25 cellular contexts compared by ENCODE assay signal in the genomic region with DNA sequence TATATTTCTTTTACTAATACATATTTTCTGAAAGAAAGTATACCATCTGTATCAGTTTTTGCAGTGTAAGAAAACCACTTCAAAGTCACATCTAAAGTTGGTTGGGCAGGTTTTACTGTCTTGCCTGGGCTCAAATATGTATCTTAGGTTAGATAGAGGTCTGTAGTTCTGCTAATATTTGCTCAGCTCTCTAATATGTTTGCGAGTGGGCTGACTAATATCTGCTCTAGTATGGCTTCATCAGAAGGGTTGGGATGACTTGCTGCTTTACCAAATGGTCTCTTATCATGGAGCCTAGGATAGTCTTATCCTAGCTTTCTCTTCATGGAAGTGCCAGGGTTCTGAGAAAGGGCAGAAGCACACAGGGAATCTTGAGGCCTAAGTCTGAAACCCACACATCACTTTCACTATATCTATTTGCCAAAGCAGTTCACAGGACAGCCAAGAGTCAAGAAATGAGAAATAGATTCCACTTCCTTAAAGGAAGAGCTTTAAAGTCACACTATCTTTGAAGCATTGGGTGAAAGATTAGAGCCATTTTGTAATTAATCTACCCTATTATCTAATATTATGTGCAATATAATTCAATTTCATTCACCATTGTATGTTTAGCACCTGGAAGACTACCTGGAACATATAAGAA.
DNase-seq lines count a peak whose midpoint lies in the region; ATAC-seq and TF ChIP-seq lines count a peak whose summit lies in the region.
"Had no signal": no experiment of that assay in that cellular context is flagged by ENCODE, and none has a peak within 500 bp of the region (broad histone marks: within the 10 kb centered on the region; RNA-seq: fewer than 3 reads in every experiment).

No MANE protein-coding gene starts in this region.

- H3K36me3 Mint-ChIP-seq in activated T-helper 17 cell treated with anti-CD3 and anti-CD28 coated beads, Interleukin-2, amount 50 U/mL, for 72 hours (ENCODE audit: low read depth), result no peaks in the 10 kb centered on the region
- H3K36me3 Mint-ChIP-seq: activated naive CD8-positive, alpha-beta T cell treated with anti-CD3 and anti-CD28 coated beads, Interleukin-2, amount 10 ng/mL, durations not matched to agents 7 days and 5 days had no signal

- no peak overlapping the region for H3K4me3 ChIP-seq in left lung
- H3K4me3 ChIP-seq: body of pancreas, coronary artery, K562, lung, SK-N-MC, suprapubic skin, vagina had no signal

- no peaks in the 10 kb centered on the region for H3K36me3 ChIP-seq in left lung
- H3K36me3 ChIP-seq: suprapubic skin, vagina had no signal

- no peak overlapping the region for H3K27ac Mint-ChIP-seq in activated T-helper 17 cell treated with anti-CD3 and anti-CD28 coated beads, Interleukin-2, amount 50 U/mL, for 72 hours
- H3K27ac Mint-ChIP-seq: activated naive CD8-positive, alpha-beta T cell treated with anti-CD3 and anti-CD28 coated beads, Interleukin-2, amount 10 ng/mL, durations not matched to agents 7 days and 5 days; activated T-helper 1 cell treated with anti-CD3 and anti-CD28 coated beads, Interleukin-12 subunit alpha, Interleukin-12 subunit beta, Interleukin-2, Interleukin-4 antibody, amounts not matched to agents 30 ng/mL and 10 ng/mL and 1 ng/mL, durations not matched to agents 14 hours and 24 hours and 36 hours had no signal

- peak; percentile 45 for ATAC-seq in GM21529 (IDR thresholded peaks at IDR 0.05; ENCODE audit: unreplicated experiment)
- ATAC-seq in left lung, result peak; percentile 64
- ATAC-seq in activated T-helper 17 cell treated with anti-CD3 and anti-CD28 coated beads, Interleukin-2, amount 50 U/mL, for 72 hours (replicated peaks), result no peak
- ATAC-seq: activated CD4-positive, CD25-positive, alpha-beta regulatory T cell treated with anti-CD3 and anti-CD28 coated beads, Interleukin-2, amount 50 U/mL, for 24 hours; body of pancreas; K562 had no signal

- no peaks in the 10 kb centered on the region for H3K27me3 ChIP-seq in left lung
- H3K27me3 ChIP-seq: body of pancreas, suprapubic skin, vagina had no signal

- no peaks in the 10 kb centered on the region for H3K4me1 ChIP-seq in left lung
- H3K4me1 ChIP-seq: body of pancreas, suprapubic skin, vagina had no signal

- intact Hi-C loops in left lung (cut with DNase I), result no loop called here

- H3K4me3 Mint-ChIP-seq in activated T-helper 17 cell treated with anti-CD3 and anti-CD28 coated beads, Interleukin-2, amount 50 U/mL, for 72 hours, result no peak overlapping the region
- H3K4me3 Mint-ChIP-seq: activated naive CD8-positive, alpha-beta T cell treated with anti-CD3 and anti-CD28 coated beads, Interleukin-2, amount 10 ng/mL, durations not matched to agents 7 days and 5 days; activated T-helper 1 cell treated with anti-CD3 and anti-CD28 coated beads, Interleukin-12 subunit alpha, Interleukin-12 subunit beta, Interleukin-2, Interleukin-4 antibody, amounts not matched to agents 30 ng/mL and 10 ng/mL and 1 ng/mL, durations not matched to agents 14 hours and 24 hours and 36 hours had no signal

- DNase-seq in NCI-H510A treated with DMSO at 0.1 percent for 48 hours (lab: John Stamatoyannopoulos, UW) (peak; percentile 45), NCI-H510A (lab: John Stamatoyannopoulos, UW) (no peak), HT-29 (ENCODE audit: low spot score) (peak; percentile 5), left lung (no peak), OCI-M2 (lab: John Stamatoyannopoulos, UW; ENCODE audit: unreplicated experiment) (no peak)
- DNase-seq in activated CD4-positive, alpha-beta T cell treated with anti-CD3 and anti-CD28 coated beads for 4 hours, result no peak
- DNase-seq: activated naive CD8-positive, alpha-beta T cell treated with anti-CD3 and anti-CD28 coated beads, Interleukin-2, amount 10 ng/mL, durations not matched to agents 7 days and 5 days; body of pancreas; Calu3; GOT3; islet precursor cell; NCI-H2029 treated with DMSO at 0.1 percent for 48 hours; NCI-H524 treated with DMSO at 0.1 percent for 48 hours; occipital lobe; T-helper 9 cell had no signal

- no peaks in the 10 kb centered on the region for H3K4me1 Mint-ChIP-seq in activated T-helper 17 cell treated with anti-CD3 and anti-CD28 coated beads, Interleukin-2, amount 50 U/mL, for 72 hours
- H3K4me1 Mint-ChIP-seq: activated naive CD8-positive, alpha-beta T cell treated with anti-CD3 and anti-CD28 coated beads, Interleukin-2, amount 10 ng/mL, durations not matched to agents 7 days and 5 days had no signal

- H3K27me3 Mint-ChIP-seq in activated T-helper 17 cell treated with anti-CD3 and anti-CD28 coated beads, Interleukin-2, amount 50 U/mL, for 72 hours, result no peaks in the 10 kb centered on the region
- H3K27me3 Mint-ChIP-seq: activated naive CD8-positive, alpha-beta T cell treated with anti-CD3 and anti-CD28 coated beads, Interleukin-2, amount 10 ng/mL, durations not matched to agents 7 days and 5 days had no signal

- no peak for TF ChIP-seq CTCF in left lung (IDR thresholded peaks at IDR 0.05)

- no peak overlapping the region for H3K27ac ChIP-seq in left lung
- H3K27ac ChIP-seq: body of pancreas, coronary artery, SK-N-MC, suprapubic skin, vagina had no signal

- H3K9me3 Mint-ChIP-seq in activated T-helper 17 cell treated with anti-CD3 and anti-CD28 coated beads, Interleukin-2, amount 50 U/mL, for 72 hours, result no peaks in the 10 kb centered on the region
- H3K9me3 Mint-ChIP-seq: activated naive CD8-positive, alpha-beta T cell treated with anti-CD3 and anti-CD28 coated beads, Interleukin-2, amount 10 ng/mL, durations not matched to agents 7 days and 5 days; activated T-helper 1 cell treated with anti-CD3 and anti-CD28 coated beads, Interleukin-12 subunit alpha, Interleukin-12 subunit beta, Interleukin-2, Interleukin-4 antibody, amounts not matched to agents 30 ng/mL and 10 ng/mL and 1 ng/mL, durations not matched to agents 14 hours and 24 hours and 36 hours had no signal

- H3K9me3 ChIP-seq in left lung, result no peaks in the 10 kb centered on the region
- H3K9me3 ChIP-seq: body of pancreas, suprapubic skin, vagina had no signal

Comparison
In these comparisons a context has a peak if more than half of its experiments do, and no peak if none do; other contexts are left out.
1. DNase-seq: peak in NCI-H510A treated with DMSO at 0.1 percent for 48 hours (single experiment) and HT-29 (single experiment); none in NCI-H510A (single experiment), left lung (0 of 2), activated CD4-positive, alpha-beta T cell treated with anti-CD3 and anti-CD28 coated beads for 4 hours (0 of 2) and OCI-M2 (single experiment).